ENCODE assay signal across 8 cellular contexts in the genomic region with DNA sequence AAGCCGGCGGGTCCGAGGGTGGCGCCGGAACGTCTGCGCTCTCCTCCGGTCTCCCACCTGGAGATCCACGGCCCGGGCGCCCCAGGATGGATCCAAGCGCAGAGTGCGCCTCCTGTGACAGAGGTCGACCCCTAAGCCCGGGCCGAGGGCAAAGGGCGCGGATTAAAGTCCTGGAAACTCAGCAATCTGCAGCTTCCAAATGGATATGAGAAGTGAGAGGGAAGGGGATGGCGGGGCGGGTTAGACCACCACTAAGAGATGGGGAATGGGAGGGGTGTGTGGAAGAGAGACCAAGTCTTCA. TPM values are rescaled to one million over a fixed set of nuclear protein-coding genes. Genes with fewer than 3 reads are reported as not detected.
DNase-seq lines count a peak whose midpoint lies in the region; FAIRE-seq and TF ChIP-seq lines count a peak whose summit lies in the region.

No MANE protein-coding gene starts in this region.

- TF ChIP-seq RAD21 in liver (IDR thresholded peaks at IDR 0.05) = no peak

- peaks cover 3% of the 10 kb centered on the region for H3K9me3 Mint-ChIP-seq in T-helper 2 cell treated with Interferon-gamma antibody and Interleukin-4, amounts not matched to agents 5 μg/mL and 100 μg/mL, for 36 hours
- peaks cover 0 to 3% (median 0%) of the 10 kb centered on the region in 5 experiments for H3K9me3 Mint-ChIP-seq in brain

- H3K4me1 Mint-ChIP-seq in T-helper 2 cell treated with Interferon-gamma antibody and Interleukin-4, amounts not matched to agents 5 μg/mL and 100 μg/mL, for 36 hours (ENCODE audit: low read depth) = peaks cover 56% of the 10 kb centered on the region
- peaks cover 33% of the 10 kb centered on the region for H3K4me1 Mint-ChIP-seq in brain

- peaks cover 0 to 2% (median 0%) of the 10 kb centered on the region in 4 donors for H3K36me3 ChIP-seq in liver (ENCODE audit: control insufficient read depth in 4 of 4, insufficient read depth in 3 of 4, low read depth in 1 of 4, low read length in 3 of 4)
- no peaks in the 10 kb centered on the region for H3K36me3 ChIP-seq in testis (ENCODE audit: low read depth, missing control alignments)

- intact Hi-C loops in testis (cut with DNase I; ENCODE audit: low total_unique reads) = no loop called here

- H3K4me1 ChIP-seq in liver (ENCODE audit: control insufficient read depth in 4 of 4, insufficient read depth in 4 of 4, low read length in 3 of 4) = peaks cover 8 to 19% (median 16%) of the 10 kb centered on the region in 4 donors
- peaks cover 19% of the 10 kb centered on the region for H3K4me1 ChIP-seq in testis

- no peak for TF ChIP-seq POLR2A in testis (IDR thresholded peaks at IDR 0.05)

- peak overlapping the region; percentile 15 for H3K27ac Mint-ChIP-seq in T-helper 2 cell treated with Interferon-gamma antibody and Interleukin-4, amounts not matched to agents 5 μg/mL and 100 μg/mL, for 36 hours
- peak overlapping the region in 4 of 5 experiments; percentile 38 to 86 (median 66) for H3K27ac Mint-ChIP-seq in brain

- DNase-seq in T-helper 2 cell treated with Interferon-gamma antibody and Interleukin-4, amounts not matched to agents 5 μg/mL and 100 μg/mL, for 36 hours (ENCODE audit: low spot score) = no peak
- DNase-seq in T-helper 2 cell (no peak), testis (peak; percentile 35), superior temporal gyrus (ENCODE audit: extremely low spot score) (no peak), urothelium cell line (ENCODE audit: low spot score) (no peak)
- DNase-seq in stimulated activated CD4-positive, alpha-beta T cell treated with anti-CD3 and anti-CD28 coated beads, Interleukin-12 subunit alpha, Interleukin-12 subunit beta, amount 100 ng/mL, for 4 hours = no peak

- H3K9me3 ChIP-seq in liver (ENCODE audit: control insufficient read depth in 4 of 4, low read length in 3 of 4) = no peaks in the 10 kb centered on the region
- H3K9me3 ChIP-seq in testis = no peaks in the 10 kb centered on the region

- H3K4me3 ChIP-seq in liver (ENCODE audit: low read depth in 1 of 3, low read length in 3 of 3) = peak overlapping the region in 2 of 3 donors; percentile 27 to 73
- H3K4me3 ChIP-seq in testis = peak overlapping the region; percentile 72 to 86

- FAIRE-seq in urothelium cell line (lab: Jason Lieb, UNC) = no peak

- peaks cover 28% of the 10 kb centered on the region for H3K36me3 Mint-ChIP-seq in T-helper 2 cell treated with Interferon-gamma antibody and Interleukin-4, amounts not matched to agents 5 μg/mL and 100 μg/mL, for 36 hours (ENCODE audit: low read depth)
- peaks cover 17% of the 10 kb centered on the region for H3K36me3 Mint-ChIP-seq in brain

- H3K27me3 ChIP-seq in liver (ENCODE audit: control insufficient read depth in 4 of 4, insufficient read depth in 4 of 4, low read length in 3 of 4) (no peaks in the 10 kb centered on the region), testis (no peaks in the 10 kb centered on the region)

- H3K9ac ChIP-seq in liver (ENCODE audit: low read depth in 1 of 2, low read length in 2 of 2) = no peak overlapping the region

- H3K27me3 Mint-ChIP-seq in T-helper 2 cell treated with Interferon-gamma antibody and Interleukin-4, amounts not matched to agents 5 μg/mL and 100 μg/mL, for 36 hours (ENCODE audit: low read depth) = no peaks in the 10 kb centered on the region
- H3K27me3 Mint-ChIP-seq in brain = peaks cover 10% of the 10 kb centered on the region

- no peak overlapping the region for H3K27ac ChIP-seq in liver (ENCODE audit: low read depth in 1 of 2, low read length in 2 of 2)
- peak overlapping the region; percentile 74 to 91 for H3K27ac ChIP-seq in testis

- H3K4me3 Mint-ChIP-seq in T-helper 2 cell treated with Interferon-gamma antibody and Interleukin-4, amounts not matched to agents 5 μg/mL and 100 μg/mL, for 36 hours = peak overlapping the region; percentile 58
- peak overlapping the region; percentile 79 to 98 (median 87) for H3K4me3 Mint-ChIP-seq in brain

- TF ChIP-seq CTCF in brain (conservative IDR thresholded peaks at IDR 0.05) (no peak), liver (IDR thresholded peaks at IDR 0.05; ENCODE audit: low read depth, low read length, missing input control) (no peak), testis (IDR thresholded peaks at IDR 0.05) (no peak)

- 23% methylated on average over 20 of the region's 20 CpGs for WGBS in liver
- WGBS in testis, 2 donors = 6 to 30% methylated on average over 2 to 20 of the region's 20 CpGs

TF ChIP-seq in liver, 16 proteins besides CTCF, POLR2A, EP300 and RAD21:
- no peak for TF ChIP-seq FOXA2 (IDR thresholded peaks at IDR 0.05)

RNA-seq across cellular contexts. Expression of gene MICAL1, which starts 0.7 kb away (rescaled TPM):
- polyA plus RNA-seq in brain (ENCODE audit: insufficient read depth, low read depth, low replicate concordance) = 119 TPM
- total RNA-seq in liver = 1 to 10 TPM; 4.2 to 4.9 TPM
- 1 to 10 TPM; 1.8 to 2.4 TPM for polyA plus RNA-seq in liver
- 10 to 100 TPM; 50.3 to 61.9 TPM for total RNA-seq in testis
- 34.6 TPM for polyA plus RNA-seq in testis (ENCODE audit: insufficient read depth, low read depth, low replicate concordance)

RNA-seq across cellular contexts. Expression of gene SMPD2, which starts 15.7 kb away (rescaled TPM):
- 20.0 TPM for polyA plus RNA-seq in brain (ENCODE audit: insufficient read depth, low read depth, low replicate concordance)
- total RNA-seq in liver = 1 to 10 TPM; 4.8 to 5.1 TPM
- 1 to 10 TPM; 3.3 to 3.6 TPM for polyA plus RNA-seq in liver
- 10 to 100 TPM; 29.9 to 49.1 TPM for total RNA-seq in testis
- polyA plus RNA-seq in testis (ENCODE audit: insufficient read depth, low read depth, low replicate concordance) = 94.3 TPM

RNA-seq across cellular contexts. Expression of gene PPIL6, which starts 15.8 kb away (rescaled TPM):
- polyA plus RNA-seq in brain (ENCODE audit: insufficient read depth, low read depth, low replicate concordance) (7.6 TPM), liver (under 1 TPM; 0.27 to 0.33 TPM), testis (ENCODE audit: insufficient read depth, low read depth, low replicate concordance) (54.6 TPM)
- total RNA-seq in liver (under 1 TPM; 0.17 to 0.51 TPM), testis (10 to 100 TPM; 15.2 to 26.7 TPM)

RNA-seq across cellular contexts. Expression of gene ZBTB24, which starts 26.8 kb away (rescaled TPM):
- polyA plus RNA-seq in brain (ENCODE audit: insufficient read depth, low read depth, low replicate concordance) = 4.5 TPM
- 1 to 10 TPM; 3.0 to 3.9 TPM for total RNA-seq in liver
- polyA plus RNA-seq in liver = 1 to 10 TPM; 1.2 to 1.5 TPM
- total RNA-seq in testis = 10 to 100 TPM; 12.4 to 13.3 TPM
- 8.1 TPM for polyA plus RNA-seq in testis (ENCODE audit: insufficient read depth, low read depth, low replicate concordance)

Comparison
In these comparisons a context has a peak if more than half of its experiments do, and no peak if none do; other contexts are left out.
1. H3K27ac ChIP-seq: peak in testis (2 of 2); none in liver (0 of 2).
2. RNA of gene MICAL1, which starts 0.7 kb away (polyA plus RNA-seq): 119 TPM in brain (single experiment) and 34.6 TPM in testis (single experiment); 1.8 to 2.4 TPM in liver; every median in the first group is over 10 times any median in the second.